10 cellular contexts compared by ENCODE assay signal in genomic region chr1:160682983-160683886, GRCh38. TPM values are rescaled to one million over a fixed set of nuclear protein-coding genes. Genes with fewer than 3 reads are reported as not detected.
DNase-seq lines count a peak whose midpoint lies in the region; ATAC-seq and TF ChIP-seq lines count a peak whose summit lies in the region.
"Had no signal": no experiment of that assay in that cellular context is flagged by ENCODE, and none has a peak within 500 bp of the region (broad histone marks: within the 10 kb centered on the region; RNA-seq: fewer than 3 reads in every experiment).

No MANE protein-coding gene starts in this region.

- peak overlapping the region; percentile 20 to 73 (median 57) for H3K4me3 Mint-ChIP-seq in CD4-positive, alpha-beta memory T cell
- H3K4me3 Mint-ChIP-seq in T-helper 2 cell treated with Interferon-gamma antibody and Interleukin-4, amounts not matched to agents 5 μg/mL and 100 μg/mL, for 36 hours = peak overlapping the region; percentile 77
- no peak overlapping the region for H3K4me3 Mint-ChIP-seq in osteocyte (ENCODE audit: unreplicated experiment)

- H3K9me3 ChIP-seq in CD4-positive, alpha-beta memory T cell (ENCODE audit: control insufficient read depth in 1 of 2, low read length in 2 of 2) = no peaks in the 10 kb centered on the region
- H3K9me3 ChIP-seq in lung (ENCODE audit: control insufficient read depth in 2 of 2, insufficient read depth in 1 of 2, low read length in 1 of 2) = peaks cover 0 to 2% of the 10 kb centered on the region in 2 donors

- H3K9me3 Mint-ChIP-seq in CD4-positive, alpha-beta memory T cell = peaks cover 0 to 13% (median 2%) of the 10 kb centered on the region in 8 donors
- peaks cover 11% of the 10 kb centered on the region for H3K9me3 Mint-ChIP-seq in T-helper 2 cell treated with Interferon-gamma antibody and Interleukin-4, amounts not matched to agents 5 μg/mL and 100 μg/mL, for 36 hours
- H3K9me3 Mint-ChIP-seq in osteocyte (ENCODE audit: unreplicated experiment) = no peaks in the 10 kb centered on the region

- H3K4me1 Mint-ChIP-seq in CD4-positive, alpha-beta memory T cell = peaks cover 56 to 88% (median 67%) of the 10 kb centered on the region in 4 donors
- peaks cover 68% of the 10 kb centered on the region for H3K4me1 Mint-ChIP-seq in T-helper 2 cell treated with Interferon-gamma antibody and Interleukin-4, amounts not matched to agents 5 μg/mL and 100 μg/mL, for 36 hours (ENCODE audit: low read depth)
- no peaks in the 10 kb centered on the region for H3K4me1 Mint-ChIP-seq in osteocyte (ENCODE audit: unreplicated experiment)

- H3K36me3 Mint-ChIP-seq in CD4-positive, alpha-beta memory T cell = peaks cover 76 to 91% of the 10 kb centered on the region in 2 donors
- peaks cover 95% of the 10 kb centered on the region for H3K36me3 Mint-ChIP-seq in T-helper 2 cell treated with Interferon-gamma antibody and Interleukin-4, amounts not matched to agents 5 μg/mL and 100 μg/mL, for 36 hours (ENCODE audit: low read depth)
- no peaks in the 10 kb centered on the region for H3K36me3 Mint-ChIP-seq in osteocyte (ENCODE audit: unreplicated experiment)

- TF ChIP-seq CTCF in lung (IDR thresholded peaks at IDR 0.05; ENCODE audit: control extremely low read depth, extremely low read depth) (no peak), osteocyte (IDR thresholded peaks at IDR 0.05) (no peak)

- peak overlapping the region; percentile 87 to 97 (median 91) for H3K27ac Mint-ChIP-seq in CD4-positive, alpha-beta memory T cell
- H3K27ac Mint-ChIP-seq in T-helper 2 cell treated with Interferon-gamma antibody and Interleukin-4, amounts not matched to agents 5 μg/mL and 100 μg/mL, for 36 hours = peak overlapping the region; percentile 95
- no peak overlapping the region for H3K27ac Mint-ChIP-seq in osteocyte (ENCODE audit: unreplicated experiment)

- H3K27me3 ChIP-seq in CD4-positive, alpha-beta memory T cell (ENCODE audit: insufficient read depth, low read length) = no peaks in the 10 kb centered on the region
- no peaks in the 10 kb centered on the region for H3K27me3 ChIP-seq in lung (ENCODE audit: control insufficient read depth, insufficient read depth)

- 42 to 47% methylated on average over 4 of the region's 4 CpGs for WGBS in lung, 2 donors

- peaks cover 50% of the 10 kb centered on the region for H3K36me3 ChIP-seq in CD4-positive, alpha-beta memory T cell (ENCODE audit: insufficient read depth, low read length)
- peaks cover 0 to 1% of the 10 kb centered on the region in 2 donors for H3K36me3 ChIP-seq in lung (ENCODE audit: control insufficient read depth in 2 of 2, insufficient read depth in 2 of 2, low read length in 2 of 2)

- POLR2A ChIA-PET in CD4-positive, alpha-beta memory T cell (lab: Charles Lee; ENCODE audit: partially characterized antibody) = interaction anchor here (0.9 to 7.5 kb wide), 24 partner anchors 9 to 271 kb away, joined by 3 to 85 read pairs (median 4); partner anchors contain the start of genes CD48, ITLN2, LY9 and SLAMF1

- peak overlapping the region in 1 of 2 donors; percentile 30 for H3K4me3 ChIP-seq in CD4-positive, alpha-beta memory T cell (ENCODE audit: low read length in 2 of 2)
- no peak overlapping the region for H3K4me3 ChIP-seq in lung

- DNase-seq in CD4-positive, alpha-beta memory T cell = peak; percentile 43 to 54 (median 49)
- DNase-seq in H4 (ENCODE audit: low spot score) (peak; percentile 48), lung (ENCODE audit: low spot score) (no peak), kidney glomerular epithelial cell (lab: John Stamatoyannopoulos, UW) (no peak), osteocyte (ENCODE audit: extremely low spot score, unreplicated experiment) (no peak)
- DNase-seq in T-helper 2 cell treated with Interferon-gamma antibody and Interleukin-4, amounts not matched to agents 5 μg/mL and 100 μg/mL, for 36 hours (ENCODE audit: low spot score) = peak; percentile 55
- DNase-seq: KBM-7, NCI-H524 treated with DMSO at 0.1 percent for 48 hours had no signal

- peaks cover 65% of the 10 kb centered on the region for H3K4me1 ChIP-seq in CD4-positive, alpha-beta memory T cell (ENCODE audit: insufficient read depth, low read length)
- no peaks in the 10 kb centered on the region for H3K4me1 ChIP-seq in lung (ENCODE audit: control insufficient read depth in 2 of 2, insufficient read depth in 2 of 2, low read length in 2 of 2)

- H3K27ac ChIP-seq in CD4-positive, alpha-beta memory T cell (ENCODE audit: low read depth, low read length) = peak overlapping the region; percentile 55
- H3K27ac ChIP-seq in lung (ENCODE audit: low read depth in 1 of 2, low read length in 1 of 2) = no peak overlapping the region

- no peaks in the 10 kb centered on the region for H3K27me3 Mint-ChIP-seq in CD4-positive, alpha-beta memory T cell
- H3K27me3 Mint-ChIP-seq in T-helper 2 cell treated with Interferon-gamma antibody and Interleukin-4, amounts not matched to agents 5 μg/mL and 100 μg/mL, for 36 hours (ENCODE audit: low read depth) = no peaks in the 10 kb centered on the region
- H3K27me3 Mint-ChIP-seq in osteocyte (ENCODE audit: unreplicated experiment) = peaks cover 5% of the 10 kb centered on the region

- intact Hi-C loops in CD4-positive, alpha-beta memory T cell (cut with micrococcal nuclease) = loop anchor here (5.0 kb wide), 1 partner anchor 309 kb away; no protein-coding TSS in a partner anchor

- ATAC-seq in lung (ENCODE audit: insufficient read depth, low FRiP score) = peak; percentile 79
- ATAC-seq in HG03175 (IDR thresholded peaks at IDR 0.05; ENCODE audit: unreplicated experiment) = no peak
- no peak for ATAC-seq in GM21723 (IDR thresholded peaks at IDR 0.05; ENCODE audit: unreplicated experiment)

- CTCF ChIA-PET in CD4-positive, alpha-beta memory T cell (lab: Charles Lee; ENCODE audit: partially characterized antibody) = interaction anchor here (0.8 to 15.8 kb wide), 22 partner anchors 8 to 271 kb away, joined by 3 to 310 read pairs (median 8); partner anchors contain the start of genes CD48, ITLN2 and SLAMF1

RNA-seq across cellular contexts. Expression of gene CD48, which starts 28.4 kb away (rescaled TPM):
- total RNA-seq in CD4-positive, alpha-beta memory T cell = 100 to 1,000 TPM; 301 to 329 TPM
- polyA plus RNA-seq in CD4-positive, alpha-beta memory T cell = 100 to 1,000 TPM; 228 to 246 TPM
- not detected in 2 replicates for total RNA-seq in H4 (2014; rRNA removed; shearing (Covaris generic))
- total RNA-seq in lung (10 to 100 TPM; 17.6 to 33.6 TPM), osteocyte (not detected in 2 replicates)
- polyA plus RNA-seq in lung = 100 to 1,000 TPM in 1 of 2 donors, 10 to 100 TPM in 1; 16.4 to 126 TPM

RNA-seq across cellular contexts. Expression of gene SLAMF1, which starts 36.4 kb away (rescaled TPM):
- total RNA-seq in CD4-positive, alpha-beta memory T cell = 10 to 100 TPM; 59.8 to 59.9 TPM
- 10 to 100 TPM; 21.4 to 62.5 TPM for polyA plus RNA-seq in CD4-positive, alpha-beta memory T cell
- not detected in 2 replicates for total RNA-seq in H4 (2014; rRNA removed; shearing (Covaris generic))
- total RNA-seq in lung (1 to 10 TPM in 1 of 2 donors, under 1 TPM in 1; 0.95 to 2.0 TPM), osteocyte (not detected in 2 replicates)
- polyA plus RNA-seq in lung = 10 to 100 TPM in 1 of 2 donors, under 1 TPM in 1; 0.39 to 27.0 TPM

RNA-seq across cellular contexts. Expression of gene SLAMF7, which starts 55.8 kb away (rescaled TPM):
- 1 to 10 TPM; 8.1 to 8.2 TPM for total RNA-seq in CD4-positive, alpha-beta memory T cell
- polyA plus RNA-seq in CD4-positive, alpha-beta memory T cell = 1 to 10 TPM; 2.8 TPM
- 1.8 and 2.5 TPM in 2 replicates for total RNA-seq in H4 (2014; rRNA removed; shearing (Covaris generic))
- 10 to 100 TPM in 1 of 2 donors, 1 to 10 TPM in 1; 8.6 to 11.5 TPM for total RNA-seq in lung
- 10 to 100 TPM in 1 of 2 donors, 1 to 10 TPM in 1; 4.6 to 69.4 TPM for polyA plus RNA-seq in lung
- total RNA-seq in osteocyte = not detected in 2 replicates

Comparison
In these comparisons a context has a peak if more than half of its experiments do, and no peak if none do; other contexts are left out.
1. DNase-seq: peak in CD4-positive, alpha-beta memory T cell (5 of 5), H4 (single experiment) and T-helper 2 cell treated with Interferon-gamma antibody and Interleukin-4, amounts not matched to agents 5 μg/mL and 100 μg/mL, for 36 hours (single experiment); none in lung (single experiment), kidney glomerular epithelial cell (single experiment) and osteocyte (single experiment).
2. RNA of gene CD48, which starts 28.4 kb away (total RNA-seq): 301 to 329 TPM in CD4-positive, alpha-beta memory T cell and 17.6 to 33.6 TPM in lung; not detected in H4 and not detected in osteocyte; every median in the first group is over 10 times any median in the second.
3. RNA of gene SLAMF1, which starts 36.4 kb away (total RNA-seq): 59.8 to 59.9 TPM in CD4-positive, alpha-beta memory T cell; 0.95 to 2.0 TPM in lung, not detected in H4 and not detected in osteocyte; every median in the first group is over 10 times any median in the second.